12 cellular contexts compared by ENCODE assay signal in genomic region chr1:155973723-155974122, GRCh38. TPM values are rescaled to one million over a fixed set of nuclear protein-coding genes. Genes with fewer than 3 reads are reported as not detected.
DNase-seq lines count a peak whose midpoint lies in the region; ATAC-seq and TF ChIP-seq lines count a peak whose summit lies in the region.
"Had no signal": no experiment of that assay in that cellular context is flagged by ENCODE, and none has a peak within 500 bp of the region (broad histone marks: within the 10 kb centered on the region; RNA-seq: fewer than 3 reads in every experiment).

No MANE protein-coding gene starts in this region.

- H3K4me2 ChIP-seq in OCI-LY7 (ENCODE audit: low read length) = peak overlapping the region; percentile 94; the same call in 1 of the 2 replicates

- ATAC-seq in CD4-positive, alpha-beta T cell (ENCODE audit: poor library complexity) = no peak
- no peak for ATAC-seq in HG03342 (IDR thresholded peaks at IDR 0.05; ENCODE audit: unreplicated experiment)
- ATAC-seq: esophagus mucosa had no signal

- no peaks in the 10 kb centered on the region for H3K9me3 Mint-ChIP-seq in CD4-positive, alpha-beta T cell
- H3K9me3 Mint-ChIP-seq in dendritic cell treated with granulocyte-macrophage colony-stimulating factor and Interleukin-4, amounts not matched to agents 40 ng/mL and 50 ng/mL, for 4 days = no peaks in the 10 kb centered on the region

- no peak for TF ChIP-seq CTCF in CD4-positive, alpha-beta T cell (IDR thresholded peaks at IDR 0.05)
- no peak for TF ChIP-seq CTCF in OCI-LY7 (conservative IDR thresholded peaks at IDR 0.05; ENCODE audit: low read length)
- TF ChIP-seq CTCF in sigmoid colon (IDR thresholded peaks at IDR 0.05) = no peak

- peaks cover 68% of the 10 kb centered on the region for H3K4me1 ChIP-seq in OCI-LY7 (ENCODE audit: insufficient read depth, low read length, poor library complexity, severe bottlenecking)
- H3K4me1 ChIP-seq in sigmoid colon = peaks cover 0 to 86% (median 79%) of the 10 kb centered on the region in 4 donors

- no peak for DNase-seq in CD4-positive, alpha-beta T cell
- DNase-seq in OCI-LY7 (ENCODE audit: low spot score) (no peak), sigmoid colon (no peak), NAMALWA (ENCODE audit: low spot score) (no peak)
- DNase-seq in activated effector memory CD4-positive, alpha-beta T cell treated with anti-CD3 and anti-CD28 coated beads, Interleukin-2, amount 50 U/mL, for 16 hours = no peak
- DNase-seq in stimulated activated CD4-positive, alpha-beta T cell treated with anti-CD3 and anti-CD28 coated beads, Interleukin-12 subunit alpha, Interleukin-12 subunit beta, amount 100 ng/mL, for 4 hours = no peak
- DNase-seq: amniotic stem cell had no signal

- H3K4me3 ChIP-seq in OCI-LY7 (ENCODE audit: low read depth, low read length, poor library complexity, severe bottlenecking) (no peak overlapping the region), sigmoid colon (no peak overlapping the region)

- H3K27me3 ChIP-seq in CD4-positive, alpha-beta T cell (ENCODE audit: control insufficient read depth, insufficient read depth, low read length) = no peaks in the 10 kb centered on the region
- no peaks in the 10 kb centered on the region for H3K27me3 ChIP-seq in sigmoid colon

- H3K27ac Mint-ChIP-seq in CD4-positive, alpha-beta T cell = peak overlapping the region; percentile 86
- peak overlapping the region; percentile 93 for H3K27ac Mint-ChIP-seq in dendritic cell treated with granulocyte-macrophage colony-stimulating factor and Interleukin-4, amounts not matched to agents 40 ng/mL and 50 ng/mL, for 4 days

- peaks cover 100% of the 10 kb centered on the region for H3K79me2 ChIP-seq in OCI-LY7 (ENCODE audit: insufficient read depth, low read depth, low read length)

- no peaks in the 10 kb centered on the region for H3K9me3 ChIP-seq in CD4-positive, alpha-beta T cell (ENCODE audit: control insufficient read depth, low read length)
- H3K9me3 ChIP-seq in OCI-LY7 (ENCODE audit: low read length) (no peaks in the 10 kb centered on the region), sigmoid colon (no peaks in the 10 kb centered on the region)

- WGBS in sigmoid colon, 2 donors = 79 to 91% methylated on average over 3 of the region's 3 CpGs

- TF ChIP-seq EP300 in sigmoid colon (IDR thresholded peaks at IDR 0.05) = no peak

- H3K4me3 Mint-ChIP-seq in CD4-positive, alpha-beta T cell = peak overlapping the region; percentile 97
- H3K4me3 Mint-ChIP-seq in dendritic cell treated with granulocyte-macrophage colony-stimulating factor and Interleukin-4, amounts not matched to agents 40 ng/mL and 50 ng/mL, for 4 days = peak overlapping the region; percentile 86

- BruUV-seq in OCI-LY7 (replicated peaks; lab: Mats Ljungman, UMichigan) = no TSS peak

- H3K36me3 Mint-ChIP-seq in CD4-positive, alpha-beta T cell (ENCODE audit: low read depth) = peaks cover 81% of the 10 kb centered on the region
- H3K36me3 Mint-ChIP-seq in dendritic cell treated with granulocyte-macrophage colony-stimulating factor and Interleukin-4, amounts not matched to agents 40 ng/mL and 50 ng/mL, for 4 days (ENCODE audit: low read depth) = peaks cover 90% of the 10 kb centered on the region

- H3K9me2 ChIP-seq in OCI-LY7 (ENCODE audit: insufficient read depth, low read length) = no peaks in the 10 kb centered on the region

- TF ChIP-seq POLR2A in sigmoid colon (IDR thresholded peaks at IDR 0.05) = no peak

- no peak overlapping the region for H2AFZ ChIP-seq in OCI-LY7 (ENCODE audit: low read length)

- intact Hi-C loops in CD4-positive, alpha-beta T cell (cut with DNase I, micrococcal nuclease) = no loop called here
- intact Hi-C loops in OCI-LY7 (cut with micrococcal nuclease; ENCODE audit: unreplicated experiment) = no loop called here
- intact Hi-C loops in dendritic cell treated with granulocyte-macrophage colony-stimulating factor and Interleukin-4, amounts not matched to agents 40 ng/mL and 50 ng/mL, for 4 days (cut with micrococcal nuclease) = no loop called here
- intact Hi-C loops in sigmoid colon (cut with DNase I) = no loop called here

- CTCF ChIA-PET in CD4-positive, alpha-beta T cell (lab: Charles Lee) = interaction anchor here (1.1 to 1.4 kb wide), 2 partner anchors 11 to 17 kb away, joined by 4 to 5 read pairs; no protein-coding TSS in a partner anchor
- CTCF ChIA-PET in OCI-LY7 (lab: Charles Lee; ENCODE audit: unreplicated experiment) = interaction anchor here (1.2 kb wide), 1 partner anchor 9 kb away, joined by 3 read pairs; no protein-coding TSS in a partner anchor

- POLR2A ChIA-PET in CD4-positive, alpha-beta T cell (lab: Charles Lee) = interaction anchor here (1.5 to 10.1 kb wide), 3 partner anchors 23 to 41 kb away, joined by 3 to 92 read pairs (median 7); partner anchors contain the start of gene KHDC4
- POLR2A ChIA-PET in OCI-LY7 (lab: Charles Lee) = interaction anchor here (0.6 to 1.2 kb wide), 4 partner anchors 11 to 55 kb away, joined by 3 to 5 read pairs (median 4); no protein-coding TSS in a partner anchor

- H4K20me1 ChIP-seq in OCI-LY7 (ENCODE audit: insufficient read depth, low read length) = peaks cover 44% of the 10 kb centered on the region

- H3K36me3 ChIP-seq in OCI-LY7 (ENCODE audit: insufficient read depth, low read length) (peaks cover 70% of the 10 kb centered on the region), sigmoid colon (peaks cover 0 to 6% (median 0%) of the 10 kb centered on the region in 4 donors)

- peaks cover 79% of the 10 kb centered on the region for H3K4me1 Mint-ChIP-seq in CD4-positive, alpha-beta T cell (ENCODE audit: low read depth)
- H3K4me1 Mint-ChIP-seq in dendritic cell treated with granulocyte-macrophage colony-stimulating factor and Interleukin-4, amounts not matched to agents 40 ng/mL and 50 ng/mL, for 4 days (ENCODE audit: low read depth) = peaks cover 88% of the 10 kb centered on the region

- no peaks in the 10 kb centered on the region for H3K27me3 Mint-ChIP-seq in CD4-positive, alpha-beta T cell
- no peaks in the 10 kb centered on the region for H3K27me3 Mint-ChIP-seq in dendritic cell treated with granulocyte-macrophage colony-stimulating factor and Interleukin-4, amounts not matched to agents 40 ng/mL and 50 ng/mL, for 4 days

- H3K27ac ChIP-seq in CD4-positive, alpha-beta T cell (ENCODE audit: low read depth, low read length) = no peak overlapping the region
- no peak overlapping the region for H3K27ac ChIP-seq in OCI-LY7 (ENCODE audit: low read depth, low read length, poor library complexity, severe bottlenecking)
- peak overlapping the region; percentile 89 to 98 (median 92) for H3K27ac ChIP-seq in sigmoid colon
- H3K27ac ChIP-seq: VCaP had no signal

RNA-seq across cellular contexts. Expression of gene ARHGEF2, which starts 4.6 kb away (rescaled TPM):
- total RNA-seq in CD4-positive, alpha-beta T cell = 10 to 100 TPM; 54.8 to 62.4 TPM
- 78.8 and 106 TPM in 2 replicates for total RNA-seq in OCI-LY7 (2014; rRNA removed; shearing (Covaris generic))
- total RNA-seq in OCI-LY7 (2022) (133 and 139 TPM in 2 replicates), sigmoid colon (10 to 100 TPM; 31.6 to 83.9 (median 48.1) TPM)
- 10 to 100 TPM; 25.8 to 76.7 (median 26.8) TPM for polyA plus RNA-seq in sigmoid colon

RNA-seq across cellular contexts. Expression of gene RXFP4, which starts 32.3 kb away (rescaled TPM):
- total RNA-seq in CD4-positive, alpha-beta T cell = not detected
- total RNA-seq in OCI-LY7 (2014; rRNA removed; shearing (Covaris generic)) = 3.0 TPM in 1 of 2 replicates, not detected in the other
- total RNA-seq in OCI-LY7 (2022) = 0.34 TPM in 1 of 2 replicates, not detected in the other
- total RNA-seq in sigmoid colon = not detected
- polyA plus RNA-seq in sigmoid colon = 1 to 10 TPM in 2 of 3 donors, not detected in 1; 1.8 to 2.7 TPM
- total RNA-seq: esophagus mucosa, osteoblast had no signal

RNA-seq across cellular contexts. Expression of gene KHDC4, which starts 39.5 kb away (rescaled TPM):
- total RNA-seq in CD4-positive, alpha-beta T cell = 10 to 100 TPM; 56.6 to 60.8 TPM
- total RNA-seq in OCI-LY7 (2014; rRNA removed; shearing (Covaris generic)) = 84.6 and 88.9 TPM in 2 replicates
- 121 and 127 TPM in 2 replicates for total RNA-seq in OCI-LY7 (2022)
- total RNA-seq in sigmoid colon = 10 to 100 TPM; 33.5 to 67.6 (median 38.9) TPM
- polyA plus RNA-seq in sigmoid colon = 10 to 100 TPM in 2 of 3 donors, 1 to 10 TPM in 1; 6.6 to 25.2 (median 10.2) TPM

RNA-seq across cellular contexts. Expression of gene SSR2, which starts 47.0 kb away (rescaled TPM):
- total RNA-seq in CD4-positive, alpha-beta T cell = 100 to 1,000 TPM; 223 to 225 TPM
- total RNA-seq in OCI-LY7 (2014; rRNA removed; shearing (Covaris generic)) = 109 and 147 TPM in 2 replicates
- 153 and 157 TPM in 2 replicates for total RNA-seq in OCI-LY7 (2022)
- 100 to 1,000 TPM; 115 to 338 (median 233) TPM for total RNA-seq in sigmoid colon
- polyA plus RNA-seq in sigmoid colon = 100 to 1,000 TPM; 157 to 274 (median 231) TPM

Comparison
In these comparisons a context has a peak if more than half of its experiments do, and no peak if none do; other contexts are left out.
1. H3K27ac ChIP-seq: peak in sigmoid colon (4 of 4); none in CD4-positive, alpha-beta T cell (single experiment) and OCI-LY7 (single experiment).